In the genomic region with DNA sequence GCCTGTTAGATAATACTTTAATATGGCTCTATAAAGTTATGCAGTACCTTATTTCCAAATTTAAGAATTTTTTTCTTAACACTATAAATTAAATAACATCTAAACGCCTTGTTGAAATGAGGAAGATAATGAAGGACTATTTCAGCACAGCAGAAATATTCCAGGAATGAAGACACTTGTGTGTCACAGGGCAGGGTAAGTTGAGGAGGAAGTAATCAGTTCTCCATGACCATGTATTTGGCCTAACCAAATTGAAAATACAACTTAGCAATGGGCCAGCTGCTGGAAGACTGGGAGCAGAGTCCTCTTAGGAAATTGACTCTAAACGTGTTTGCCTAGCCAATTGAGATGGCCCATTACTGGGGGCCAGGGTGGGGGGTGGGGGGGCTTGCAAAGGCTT, we compare ENCODE assay signal across 22 cellular contexts. TPM values are rescaled to one million over a fixed set of nuclear protein-coding genes. Genes with fewer than 3 reads are reported as not detected.
A peak's percentile ranks its signal among the peaks of the same experiment; 100 is the strongest.
DNase-seq lines count a peak whose midpoint lies in the region; ATAC-seq, FAIRE-seq and TF ChIP-seq lines count a peak whose summit lies in the region.
"Had no signal": no experiment of that assay in that cellular context is flagged by ENCODE, and none has a peak within 500 bp of the region (broad histone marks: within the 10 kb centered on the region; RNA-seq: fewer than 3 reads in every experiment).

No MANE protein-coding gene starts in this region.

- peak overlapping the region; percentile 9 for H3K27ac ChIP-seq in epithelial cell of prostate
- H3K27ac ChIP-seq in left lung = no peak overlapping the region
- H3K27ac ChIP-seq: HL-60 had no signal

- H3K4me1 ChIP-seq in left lung = peaks cover 0 to 16% of the 10 kb centered on the region in 2 donors

- ATAC-seq in left lung = peak; percentile 23
- ATAC-seq: GM23338 had no signal

- FAIRE-seq in urothelium cell line (lab: Jason Lieb, UNC) = peak; percentile 5
- FAIRE-seq: D721Med, G401.6, GM12891, GM18507, H54 had no signal

- peaks cover 0 to 5% of the 10 kb centered on the region in 2 donors for H3K9me3 ChIP-seq in left lung

- DNase-seq in CD1c-positive myeloid dendritic cell (ENCODE audit: extremely low spot score) = peak; percentile 59
- DNase-seq in epithelial cell of prostate (ENCODE audit: low read depth, low spot score) = no peak
- no peak for DNase-seq in left lung
- DNase-seq in urothelium cell line (ENCODE audit: low spot score) = no peak
- DNase-seq in mesenteric fat pad (ENCODE audit: low spot score) = no peak
- DNase-seq in head of caudate nucleus = no peak
- no peak for DNase-seq in ecto neural progenitor cell (ENCODE audit: low spot score)
- DNase-seq: 8988T; CD4-positive, CD25-positive, alpha-beta regulatory T cell; CD8-positive, alpha-beta memory T cell; COR-L47; HCEC 1CT had no signal

- H3K4me3 ChIP-seq in left lung = no peak overlapping the region
- H3K4me3 ChIP-seq: BLaER1 treated with 17β-estradiol and CSF1 and Interleukin-3, amounts not matched to agents 10 nM and 100 nM; GM23338 had no signal

- no peak for TF ChIP-seq CTCF in left lung (IDR thresholded peaks at IDR 0.05)

- no peaks in the 10 kb centered on the region for H3K36me3 ChIP-seq in left lung
- H3K36me3 ChIP-seq: BLaER1 treated with 17β-estradiol and CSF1 and Interleukin-3, amounts not matched to agents 10 nM and 100 nM had no signal

- intact Hi-C loops in left lung (cut with DNase I) = no loop called here
- intact Hi-C loops in head of caudate nucleus (cut with DNase I) = no loop called here

- no peaks in the 10 kb centered on the region for H3K27me3 ChIP-seq in left lung
- H3K27me3 ChIP-seq: BLaER1 treated with 17β-estradiol and CSF1 and Interleukin-3, amounts not matched to agents 10 nM and 100 nM had no signal

RNA-seq across cellular contexts. Expression of a gene that starts 16.9 kb away (rescaled TPM):
- total RNA-seq in left lung = 10 to 100 TPM; 12.4 to 15.2 TPM
- total RNA-seq in mesenteric fat pad = 15.1 TPM
- total RNA-seq: B cell; CD4-positive, CD25-positive, alpha-beta regulatory T cell; CD8-positive, alpha-beta memory T cell had no signal

RNA-seq across cellular contexts. Expression of a gene that starts 23.1 kb away (rescaled TPM):
- total RNA-seq in left lung (10 to 100 TPM in 1 of 2 donors, 1 to 10 TPM in 1; 2.5 to 35.0 TPM), mesenteric fat pad (0.58 TPM)
- total RNA-seq: B cell; CD8-positive, alpha-beta memory T cell had no signal

RNA-seq across cellular contexts. Expression of a gene that starts 33.6 kb away (rescaled TPM):
- 10 to 100 TPM in 1 of 2 donors, 1 to 10 TPM in 1; 2.6 to 10.4 TPM for total RNA-seq in left lung
- total RNA-seq in mesenteric fat pad = 1.3 TPM
- total RNA-seq: CD8-positive, alpha-beta memory T cell; HT1080 had no signal

RNA-seq across cellular contexts. Expression of a gene that starts 39.8 kb away (rescaled TPM):
- total RNA-seq in left lung (1 to 10 TPM; 1.8 to 3.6 TPM), mesenteric fat pad (not detected)
- total RNA-seq: CD8-positive, alpha-beta memory T cell; GM23338; HT1080 had no signal
